In genomic region chr7:97752215-97752614, GRCh38 we compare ENCODE assay signal across 30 cellular contexts. TPM values are rescaled to one million over a fixed set of nuclear protein-coding genes. Genes with fewer than 3 reads are reported as not detected.
"Had no signal": no experiment of that assay in that cellular context is flagged by ENCODE, and none has a peak within 500 bp of the region (broad histone marks: within the 10 kb centered on the region; RNA-seq: fewer than 3 reads in every experiment).

No MANE protein-coding gene starts in this region.

- DNase-seq: activated CD4-positive, alpha-beta T cell treated with anti-CD3 and anti-CD28 coated beads, Interleukin-2, amount 10 ng/mL, durations not matched to agents 7 days and 5 days; activated CD4-positive, alpha-beta T cell treated with anti-CD3 and anti-CD28 coated beads, Interleukin-2, amount 50 U/mL, for 48 hours; activated CD8-positive, alpha-beta T cell treated with anti-CD3 and anti-CD28 coated beads, Interleukin-2, amount 10 ng/mL, durations not matched to agents 7 days and 5 days; activated gamma-delta T cell; activated naive CD4-positive, alpha-beta T cell treated with Interleukin-2 at 50 U/mL for 16 hours; activated naive CD8-positive, alpha-beta T cell treated with anti-CD3 and anti-CD28 coated beads, Interleukin-2, amount 10 ng/mL, durations not matched to agents 7 days and 5 days; activated T-cell treated with anti-CD3 and anti-CD28 coated beads, Interleukin-2, amount 50 U/mL, for 24 hours; amygdala; colonic mucosa; Karpas-422; MG63; NCI-H1048; NCI-H1105 treated with DMSO at 0.1 percent for 48 hours; NCI-H1436; NCI-H1694 treated with DMSO at 0.1 percent for 48 hours; NCI-H345; NCI-H526 treated with DMSO at 0.1 percent for 48 hours; PC-9; SIG-M5; T1000 had no signal

- H3K27ac ChIP-seq: ascending aorta, cardiac muscle cell, colonic mucosa, PC-9, RWPE1 had no signal

- H3K4me3 ChIP-seq: ascending aorta, cardiac muscle cell, colonic mucosa, MG63, PC-9 had no signal

RNA-seq across cellular contexts. Expression of gene TAC1, which starts 20.3 kb away (rescaled TPM):
- total RNA-seq: activated CD4-positive, alpha-beta T cell treated with anti-CD3 and anti-CD28 coated beads, Interleukin-2, amount 10 ng/mL, durations not matched to agents 7 days and 5 days; activated CD8-positive, alpha-beta T cell treated with anti-CD3 and anti-CD28 coated beads, Interleukin-2, amount 10 ng/mL, durations not matched to agents 7 days and 5 days; activated naive CD8-positive, alpha-beta T cell treated with anti-CD3 and anti-CD28 coated beads, Interleukin-2, amount 10 ng/mL, durations not matched to agents 7 days and 5 days; ascending aorta; cardiac muscle cell; chondrocyte; NCI-H460; OCI-LY7; PC-9; Right ventricle myocardium inferior; SK-MEL-5; T-helper 1 cell treated with Interleukin-12 subunit alpha and Interleukin-12 subunit beta and Interleukin-4 antibody, amounts not matched to agents 30 ng/mL and 1 ng/mL, for 36 hours; T-helper 2 cell treated with Interferon-gamma antibody and Interleukin-4, amounts not matched to agents 100 ng/mL and 5 ng/mL, for 36 hours had no signal
